ENCODE assay signal across 8 cellular contexts in the genomic region with DNA sequence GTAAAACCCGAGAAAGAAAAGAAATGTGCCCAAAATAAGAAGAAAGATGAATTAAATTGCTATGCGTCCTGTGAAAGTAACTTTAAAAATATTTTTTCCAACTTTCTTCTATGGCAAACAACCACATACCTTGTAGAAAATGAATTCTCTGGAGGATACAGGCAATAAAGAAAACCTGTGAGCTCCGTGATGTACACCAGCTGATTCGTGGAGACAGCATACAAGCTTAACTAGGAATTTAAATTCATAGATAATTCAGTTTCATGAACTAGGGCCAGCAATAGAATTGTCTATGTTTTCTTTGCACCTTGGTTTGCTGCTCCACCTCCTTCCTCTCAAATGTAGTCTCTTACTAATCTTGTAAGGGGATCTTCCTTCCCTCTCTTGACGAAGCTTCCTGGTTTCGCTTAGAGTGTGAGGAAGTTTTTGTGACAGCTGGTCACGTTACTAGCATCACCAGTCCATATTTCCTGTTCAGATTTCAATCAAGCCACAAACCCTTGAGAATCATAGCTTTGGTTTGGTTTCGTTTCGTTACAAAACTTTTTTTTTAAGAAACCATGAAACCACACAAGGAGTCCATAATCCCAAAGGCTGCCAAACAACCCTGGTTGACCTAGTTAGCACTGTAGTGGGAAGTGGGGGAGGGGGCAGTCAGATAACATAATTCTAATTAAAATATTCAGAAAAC. TPM values are rescaled to one million over a fixed set of nuclear protein-coding genes. Genes with fewer than 3 reads are reported as not detected.
DNase-seq lines count a peak whose midpoint lies in the region; ATAC-seq and TF ChIP-seq lines count a peak whose summit lies in the region.

No MANE protein-coding gene starts in this region.

- peak; percentile 43 for DNase-seq in NK-92 treated with Interleukin-12 subunit alpha and Interleukin-12 subunit beta, amount 100 ng/mL, for 24 hours (lab: John Stamatoyannopoulos, UW)
- DNase-seq in NK-92 (lab: John Stamatoyannopoulos, UW; ENCODE audit: unreplicated experiment): no peak
- DNase-seq in T-helper 2 cell treated with Interferon-gamma antibody and Interleukin-4, amounts not matched to agents 5 μg/mL and 100 μg/mL, for 36 hours (ENCODE audit: low spot score): peak; percentile 5
- peak; percentile 63 for DNase-seq in fibroblast of the aortic adventitia (ENCODE audit: low read depth)
- no peak for DNase-seq in activated CD4-positive, CD25-positive, alpha-beta regulatory T cell (lab: John Stamatoyannopoulos, UW)
- DNase-seq in NCI-H1417 (lab: John Stamatoyannopoulos, UW): no peak

- no peaks in the 10 kb centered on the region for H3K36me3 Mint-ChIP-seq in T-helper 2 cell treated with Interferon-gamma antibody and Interleukin-4, amounts not matched to agents 5 μg/mL and 100 μg/mL, for 36 hours (ENCODE audit: low read depth)
- H3K36me3 Mint-ChIP-seq in stimulated activated naive CD8-positive, alpha-beta T cell treated with anti-CD3 and anti-CD28 coated beads, Interleukin-15, Interleukin-2, amounts not matched to agents 100 ng/mL and 50 ng/mL, for 24 hours (ENCODE audit: low read depth): no peaks in the 10 kb centered on the region

- no peaks in the 10 kb centered on the region for H3K27me3 Mint-ChIP-seq in T-helper 2 cell treated with Interferon-gamma antibody and Interleukin-4, amounts not matched to agents 5 μg/mL and 100 μg/mL, for 36 hours (ENCODE audit: low read depth)
- no peaks in the 10 kb centered on the region for H3K27me3 Mint-ChIP-seq in stimulated activated naive CD8-positive, alpha-beta T cell treated with anti-CD3 and anti-CD28 coated beads, Interleukin-15, Interleukin-2, amounts not matched to agents 100 ng/mL and 50 ng/mL, for 24 hours

- H3K9me3 Mint-ChIP-seq in T-helper 2 cell treated with Interferon-gamma antibody and Interleukin-4, amounts not matched to agents 5 μg/mL and 100 μg/mL, for 36 hours: peaks cover 8% of the 10 kb centered on the region
- H3K9me3 Mint-ChIP-seq in stimulated activated naive CD8-positive, alpha-beta T cell treated with anti-CD3 and anti-CD28 coated beads, Interleukin-15, Interleukin-2, amounts not matched to agents 100 ng/mL and 50 ng/mL, for 24 hours: peaks cover 4% of the 10 kb centered on the region

- TF ChIP-seq CTCF in fibroblast of the aortic adventitia (IDR thresholded peaks at IDR 0.05; ENCODE audit: insufficient read depth, low read length): no peak

- H3K4me1 Mint-ChIP-seq in T-helper 2 cell treated with Interferon-gamma antibody and Interleukin-4, amounts not matched to agents 5 μg/mL and 100 μg/mL, for 36 hours (ENCODE audit: low read depth): peaks cover 8% of the 10 kb centered on the region
- H3K4me1 Mint-ChIP-seq in stimulated activated naive CD8-positive, alpha-beta T cell treated with anti-CD3 and anti-CD28 coated beads, Interleukin-15, Interleukin-2, amounts not matched to agents 100 ng/mL and 50 ng/mL, for 24 hours (ENCODE audit: low read depth): peaks cover 17% of the 10 kb centered on the region

- H3K4me3 ChIP-seq in fibroblast of the aortic adventitia (ENCODE audit: low read depth, low read length): peak overlapping the region; percentile 55

- no peak overlapping the region for H3K27ac Mint-ChIP-seq in T-helper 2 cell treated with Interferon-gamma antibody and Interleukin-4, amounts not matched to agents 5 μg/mL and 100 μg/mL, for 36 hours
- H3K27ac Mint-ChIP-seq in stimulated activated naive CD8-positive, alpha-beta T cell treated with anti-CD3 and anti-CD28 coated beads, Interleukin-15, Interleukin-2, amounts not matched to agents 100 ng/mL and 50 ng/mL, for 24 hours: no peak overlapping the region

- H3K4me3 Mint-ChIP-seq in T-helper 2 cell treated with Interferon-gamma antibody and Interleukin-4, amounts not matched to agents 5 μg/mL and 100 μg/mL, for 36 hours: peak overlapping the region; percentile 43
- peak overlapping the region; percentile 61 for H3K4me3 Mint-ChIP-seq in stimulated activated naive CD8-positive, alpha-beta T cell treated with anti-CD3 and anti-CD28 coated beads, Interleukin-15, Interleukin-2, amounts not matched to agents 100 ng/mL and 50 ng/mL, for 24 hours

- peak; percentile 49 for ATAC-seq in HG03442 (IDR thresholded peaks at IDR 0.05; ENCODE audit: unreplicated experiment)

RNA-seq across cellular contexts. Expression of a gene that starts 35.8 kb away (rescaled TPM):
- total RNA-seq in fibroblast of the aortic adventitia (ENCODE audit: low replicate concordance): 2.0 and 26.8 TPM in 2 replicates

Comparison
In these comparisons a context has a peak if more than half of its experiments do, and no peak if none do; other contexts are left out.
1. DNase-seq: peak in NK-92 treated with Interleukin-12 subunit alpha and Interleukin-12 subunit beta, amount 100 ng/mL, for 24 hours (single experiment), T-helper 2 cell treated with Interferon-gamma antibody and Interleukin-4, amounts not matched to agents 5 μg/mL and 100 μg/mL, for 36 hours (single experiment) and fibroblast of the aortic adventitia (single experiment); none in NK-92 (single experiment), activated CD4-positive, CD25-positive, alpha-beta regulatory T cell (0 of 4) and NCI-H1417 (0 of 3).